Comparison of ENCODE assay signal across 17 cellular contexts in the genomic region with DNA sequence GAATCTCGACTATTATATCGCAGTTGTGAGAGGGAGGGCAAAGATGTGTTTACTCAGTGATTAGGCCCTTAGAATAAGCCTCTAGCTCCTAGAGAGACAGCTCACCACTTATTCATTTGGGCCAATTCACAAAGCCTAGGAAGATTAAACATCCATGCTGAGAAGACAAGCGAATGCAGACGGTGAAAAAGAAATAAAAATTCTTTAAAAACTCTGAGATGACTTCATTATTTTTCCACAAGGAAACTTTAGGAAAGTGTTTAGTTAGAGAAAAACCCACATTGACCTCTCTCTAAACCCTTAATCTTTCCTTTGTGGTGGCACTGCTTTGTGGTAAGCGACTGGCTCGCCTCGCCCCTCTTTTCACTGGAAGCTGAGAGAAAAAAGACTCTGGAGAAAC.
DNase-seq lines count a peak whose midpoint lies in the region; ATAC-seq, FAIRE-seq and TF ChIP-seq lines count a peak whose summit lies in the region.
"Had no signal": no experiment of that assay in that cellular context is flagged by ENCODE, and none has a peak within 500 bp of the region (broad histone marks: within the 10 kb centered on the region; RNA-seq: fewer than 3 reads in every experiment).

No MANE protein-coding gene starts in this region.

- H4K20me1 ChIP-seq in IMR-90 (ENCODE audit: insufficient read depth, low read length) (no peaks in the 10 kb centered on the region), SK-N-SH (ENCODE audit: insufficient read depth) (no peaks in the 10 kb centered on the region)

- H3K27me3 ChIP-seq in IMR-90 (ENCODE audit: control insufficient read depth, insufficient read depth, low read length) (no peaks in the 10 kb centered on the region), SK-N-SH (ENCODE audit: insufficient read depth) (no peaks in the 10 kb centered on the region)
- no peaks in the 10 kb centered on the region for H3K27me3 ChIP-seq in effector memory CD4-positive, alpha-beta T cell (replicated peaks; ENCODE audit: control insufficient read depth, insufficient read depth, low read length, poor library complexity, severe bottlenecking)

- TF ChIP-seq POLR2A in A549 (IDR thresholded peaks at IDR 0.05; ENCODE audit: low read length) (no peak), IMR-90 (IDR thresholded peaks at IDR 0.05; ENCODE audit: low read depth, low read length) (no peak)

- H3K4ac ChIP-seq in IMR-90 (ENCODE audit: low read depth, low read length): no peak overlapping the region

- no peaks in the 10 kb centered on the region for H3K36me3 ChIP-seq in IMR-90 (ENCODE audit: control insufficient read depth, insufficient read depth, low read length)
- peaks cover 7% of the 10 kb centered on the region for H3K36me3 ChIP-seq in effector memory CD4-positive, alpha-beta T cell (ENCODE audit: control insufficient read depth, insufficient read depth, low read length)
- peaks cover 27 to 30% of the 10 kb centered on the region in 2 experiments for H3K36me3 ChIP-seq in SK-N-SH (replicated peaks in 1 of 2; ENCODE audit: control insufficient read depth in 1 of 2, insufficient read depth in 2 of 2, low read length in 1 of 2)

- H3K27ac ChIP-seq in A549 (no peak overlapping the region), IMR-90 (ENCODE audit: insufficient read depth, low read length) (no peak overlapping the region), SK-N-SH (ENCODE audit: low read depth in 2 of 2, low read length in 1 of 2) (no peak overlapping the region; a peak in 1 of 4 replicates)
- H3K27ac ChIP-seq in effector memory CD4-positive, alpha-beta T cell (ENCODE audit: insufficient read depth, low read length, poor library complexity, severe bottlenecking): no peak overlapping the region
- H3K27ac ChIP-seq: psoas muscle had no signal

- H2BK120ac ChIP-seq in IMR-90 (ENCODE audit: low read depth, low read length): no peak overlapping the region

- POLR2A ChIA-PET in A549 (lab: Yijun Ruan, JAX): no interaction called here
- POLR2A ChIA-PET in IMR-90 (lab: Charles Lee; ENCODE audit: unreplicated experiment): no interaction called here
- POLR2A ChIA-PET in SK-N-SH (lab: Yijun Ruan, JAX): no interaction called here

- no peak overlapping the region for H2BK15ac ChIP-seq in IMR-90 (ENCODE audit: low read depth, low read length)

- CTCF ChIA-PET in A549 (lab: Yijun Ruan, JAX): interaction anchor here (0.8 kb wide), 1 partner anchor 36 kb away, joined by 3 read pairs; no protein-coding TSS in a partner anchor
- CTCF ChIA-PET in IMR-90 (lab: Yijun Ruan, JAX): no interaction called here
- CTCF ChIA-PET in SK-N-SH (lab: Yijun Ruan, JAX): interaction anchor here (1.4 kb wide), 1 partner anchor 13 kb away, joined by 3 read pairs; no protein-coding TSS in a partner anchor

- no TSS peak for BruUV-seq in IMR-90 (replicated peaks; lab: Mats Ljungman, UMichigan)

- no peak overlapping the region for H2BK20ac ChIP-seq in IMR-90 (ENCODE audit: low read depth, low read length)

- no peak overlapping the region for H3K9ac ChIP-seq in IMR-90 (ENCODE audit: low read depth, low read length)
- no peak overlapping the region for H3K9ac ChIP-seq in SK-N-SH

- intact Hi-C loops in IMR-90 (cut with micrococcal nuclease): no loop called here

- H2AK5ac ChIP-seq in IMR-90 (ENCODE audit: low read depth, low read length): no peak overlapping the region

- H3K4me3 ChIP-seq in A549: no peak overlapping the region
- H3K4me3 ChIP-seq in IMR-90 (ENCODE audit: insufficient read depth, low read depth, low read length): no peak overlapping the region
- no peak overlapping the region for H3K4me3 ChIP-seq in effector memory CD4-positive, alpha-beta T cell (ENCODE audit: insufficient read depth, low read depth, low read length, poor library complexity, severe bottlenecking)
- no peak overlapping the region for H3K4me3 ChIP-seq in SK-N-SH (ENCODE audit: low read depth in 2 of 2, low read length in 1 of 2)
- H3K4me3 ChIP-seq: psoas muscle had no signal

- in situ Hi-C loops in IMR-90 (cut with MboI; ENCODE audit: low sequenced_read_pairs): no loop called here

- H3K18ac ChIP-seq in IMR-90 (ENCODE audit: low read depth, low read length): no peak overlapping the region

- no peak overlapping the region for H4K5ac ChIP-seq in IMR-90 (ENCODE audit: low read depth, low read length)

- H3K79me2 ChIP-seq in SK-N-SH (ENCODE audit: insufficient read depth): no peaks in the 10 kb centered on the region

- no peak overlapping the region; a peak in 1 of 4 replicates for H4K8ac ChIP-seq in IMR-90 (ENCODE audit: low read depth in 2 of 2, low read length in 2 of 2)

- dilution Hi-C loops in IMR-90 (cut with HindIII; ENCODE audit: low sequenced_read_pairs, unreplicated experiment): no loop called here

- H3K9me1 ChIP-seq in IMR-90 (ENCODE audit: insufficient read depth, low read length): peaks cover 3% of the 10 kb centered on the region; the same call in 1 of the 2 replicates

- H3K4me1 ChIP-seq in A549: 0 out of 3 replicates have a peak, but pooled peaks cover 9% of the 10 kb centered on the region
- no peaks in the 10 kb centered on the region for H3K4me1 ChIP-seq in IMR-90 (ENCODE audit: control insufficient read depth, insufficient read depth, low read length)
- no peaks in the 10 kb centered on the region for H3K4me1 ChIP-seq in effector memory CD4-positive, alpha-beta T cell (ENCODE audit: control insufficient read depth, insufficient read depth, low read length, poor library complexity, severe bottlenecking)
- H3K4me1 ChIP-seq in SK-N-SH (ENCODE audit: control insufficient read depth in 1 of 2, insufficient read depth in 2 of 2, low read depth in 1 of 2, low read length in 1 of 2): peaks cover 0 to 14% of the 10 kb centered on the region in 2 experiments; a peak in 2 of 4 replicates
- H3K4me1 ChIP-seq: psoas muscle had no signal

- ATAC-seq in A549: no peak; a peak in 1 of 6 replicates
- peak; percentile 91 for ATAC-seq in IMR-90 (ENCODE audit: low read depth)
- ATAC-seq in GM21528 (IDR thresholded peaks at IDR 0.05; ENCODE audit: low FRiP score, unreplicated experiment): no peak
- ATAC-seq: left colon; Panc1; psoas muscle; stimulated activated naive CD8-positive, alpha-beta T cell treated with anti-CD3 and anti-CD28 coated beads, Interleukin-15, amount 100 ng/mL, for 72 hours had no signal

- no peaks in the 10 kb centered on the region for H3K79me1 ChIP-seq in IMR-90 (ENCODE audit: low read depth in 1 of 2, low read length in 2 of 2)

- TF ChIP-seq RAD21 in A549 (conservative IDR thresholded peaks at IDR 0.05 in 1 of 2, IDR thresholded peaks at IDR 0.05 in 1 of 2) (no peak), IMR-90 (IDR thresholded peaks at IDR 0.05; ENCODE audit: low read length) (no peak), SK-N-SH (IDR thresholded peaks at IDR 0.05; ENCODE audit: low read length) (no peak)

- no peak overlapping the region for H2BK5ac ChIP-seq in IMR-90 (ENCODE audit: low read depth, low read length, poor library complexity, severe bottlenecking)

- no peak overlapping the region for H3K23ac ChIP-seq in IMR-90 (ENCODE audit: low read depth, low read length)

- no peak overlapping the region for H4K91ac ChIP-seq in IMR-90 (ENCODE audit: insufficient read depth, low read depth, low read length)

- TF ChIP-seq EP300 in A549 (IDR thresholded peaks at IDR 0.05) (no peak), SK-N-SH (IDR thresholded peaks at IDR 0.05; ENCODE audit: borderline replicate concordance in 1 of 2, low read depth in 1 of 2, low read length in 1 of 2) (no peak)

- H3F3A ChIP-seq in SK-N-SH (replicated peaks; ENCODE audit: insufficient read depth): no peaks in the 10 kb centered on the region

- no peak for TF ChIP-seq CTCF in A549 (IDR thresholded peaks at IDR 0.05)
- no peak for TF ChIP-seq CTCF in IMR-90 (conservative IDR thresholded peaks at IDR 0.05; ENCODE audit: low read depth, low read length)
- no peak for TF ChIP-seq CTCF in SK-N-SH (IDR thresholded peaks at IDR 0.05)

- no peak overlapping the region for H3K14ac ChIP-seq in IMR-90 (replicated peaks; ENCODE audit: low read depth, low read length)

- 51% methylated on average over 7 of the region's 7 CpGs for WGBS in A549 (ENCODE audit: missing lambda C conversion rate)
- no CpG with 5 or more reads among the region's 7 CpGs for WGBS in IMR-90 (ENCODE audit: extremely low coverage in 2 of 2, insufficient read length in 1 of 2), 2 experiments
- WGBS in SK-N-SH (ENCODE audit: low lambda C conversion rate): 82% methylated on average over 7 of the region's 7 CpGs

- no peak for FAIRE-seq in A549 (lab: Jason Lieb, UNC)
- FAIRE-seq: GM12892 had no signal

- no peaks in the 10 kb centered on the region for H3K9me2 ChIP-seq in SK-N-SH

- no peak overlapping the region for H2AK9ac ChIP-seq in IMR-90 (replicated peaks; ENCODE audit: low read depth, low read length, poor library complexity)

- H3K9me3 ChIP-seq in A549 (no peaks in the 10 kb centered on the region), IMR-90 (ENCODE audit: control insufficient read depth, insufficient read depth, low read length) (no peaks in the 10 kb centered on the region), SK-N-SH (no peaks in the 10 kb centered on the region)
- no peaks in the 10 kb centered on the region for H3K9me3 ChIP-seq in effector memory CD4-positive, alpha-beta T cell (ENCODE audit: control insufficient read depth, low read length)
- H3K9me3 ChIP-seq: psoas muscle had no signal

- H3K4me2 ChIP-seq in A549 (peak overlapping the region; percentile 26; the same call in 1 of the 3 replicates), IMR-90 (ENCODE audit: low read depth, low read length) (no peak overlapping the region; the same call in 1 of the 2 replicates), SK-N-SH (no peak overlapping the region)

- no peak overlapping the region for H2AFZ ChIP-seq in IMR-90 (replicated peaks; ENCODE audit: low read length, poor library complexity)
- H2AFZ ChIP-seq in SK-N-SH (ENCODE audit: low read depth): no peak overlapping the region

- DNase-seq in A549 (ENCODE audit: low read depth in 1 of 2, low spot score in 1 of 2): peak in 1 of 2 experiments; percentile 2
- peak; percentile 58 for DNase-seq in IMR-90
- DNase-seq in amniotic epithelial cell (ENCODE audit: low read depth): peak; percentile 35
- DNase-seq in medulla oblongata (ENCODE audit: extremely low spot score): peak; percentile 11
- DNase-seq in effector memory CD4-positive, alpha-beta T cell: no peak
- no peak for DNase-seq in iPS-NIHi11 (ENCODE audit: low spot score)
- no peak for DNase-seq in SK-N-SH
- DNase-seq: activated gamma-delta T cell; aorta; H7; left colon; NCI-H446 treated with DMSO at 0.1 percent for 48 hours; psoas muscle; stimulated activated naive CD8-positive, alpha-beta T cell treated with anti-CD3 and anti-CD28 coated beads, Interleukin-15, amount 100 ng/mL, for 72 hours had no signal

- H3K56ac ChIP-seq in IMR-90 (ENCODE audit: extremely low read depth, insufficient read depth, low read length): no peak overlapping the region

TF ChIP-seq in A549, 52 proteins besides CTCF, POLR2A, EP300 and RAD21:
- TF ChIP-seq RCOR1 (IDR thresholded peaks at IDR 0.05; ENCODE audit: low read depth, low read length): no peak

TF ChIP-seq in IMR-90, 13 proteins besides CTCF, POLR2A, EP300 and RAD21 (continues in another document):
- TF ChIP-seq FOS (IDR thresholded peaks at IDR 0.05; ENCODE audit: low read depth, low read length): no peak
- no peak for TF ChIP-seq RFX5 (IDR thresholded peaks at IDR 0.05; ENCODE audit: low read depth, low read length)

Comparison
In these comparisons a context has a peak if more than half of its experiments do, and no peak if none do; other contexts are left out.
1. DNase-seq: peak in IMR-90 (single experiment), amniotic epithelial cell (single experiment) and medulla oblongata (single experiment); none in effector memory CD4-positive, alpha-beta T cell (0 of 3), iPS-NIHi11 (single experiment) and SK-N-SH (single experiment).